In genomic region chr20:53874706-53875105, GRCh38 we compare ENCODE assay signal across 23 cellular contexts.
"Had no signal": no experiment of that assay in that cellular context is flagged by ENCODE, and none has a peak within 500 bp of the region (broad histone marks: within the 10 kb centered on the region; RNA-seq: fewer than 3 reads in every experiment).

No MANE protein-coding gene starts in this region.

- H3K9me3 Mint-ChIP-seq: activated naive CD8-positive, alpha-beta T cell treated with anti-CD3 and anti-CD28 coated beads, Interleukin-2, amount 10 ng/mL, durations not matched to agents 7 days and 5 days; activated T-cell treated with anti-CD3 and anti-CD28 coated beads, Interleukin-2, amount 50 U/mL, for 4 hours; activated T-helper 2 cell treated with anti-CD3 and anti-CD28 coated beads, Interferon-gamma antibody, Interleukin-2, Interleukin-4, amounts not matched to agents 10 μg/mL and 5 μg/mL and 100 μg/mL, durations not matched to agents 14 hours and 24 hours and 36 hours; naive B cell; neural progenitor cell; stimulated activated naive CD8-positive, alpha-beta T cell treated with anti-CD3 and anti-CD28 coated beads, Interleukin-15, Interleukin-2, amounts not matched to agents 100 ng/mL and 50 ng/mL, for 24 hours had no signal

- H3K4me2 ChIP-seq: hepatocyte, neural progenitor cell had no signal

- H3K79me2 ChIP-seq: hepatocyte had no signal

- H3K27me3 ChIP-seq: foreskin keratinocyte, hepatocyte, left lung, neural progenitor cell, thyroid gland, upper lobe of right lung had no signal

- H3K36me3 ChIP-seq: left lung, neural progenitor cell, prostate gland, thyroid gland, upper lobe of right lung had no signal

- H3K9ac ChIP-seq: neural progenitor cell had no signal

- ATAC-seq: activated CD8-positive, alpha-beta T cell treated with anti-CD3 and anti-CD28 coated beads, Interleukin-2, amount 10 ng/mL, durations not matched to agents 7 days and 5 days; activated T-cell treated with anti-CD3 and anti-CD28 coated beads, Interleukin-2, amount 50 U/mL, for 4 hours; foreskin keratinocyte; right cardiac atrium had no signal

- H3K27ac Mint-ChIP-seq: activated CD8-positive, alpha-beta T cell treated with anti-CD3 and anti-CD28 coated beads, Interleukin-2, amount 10 ng/mL, durations not matched to agents 7 days and 5 days; activated naive CD8-positive, alpha-beta T cell treated with anti-CD3 and anti-CD28 coated beads, Interleukin-2, amount 10 ng/mL, durations not matched to agents 7 days and 5 days; activated T-helper 2 cell treated with anti-CD3 and anti-CD28 coated beads, Interferon-gamma antibody, Interleukin-2, Interleukin-4, amounts not matched to agents 10 μg/mL and 5 μg/mL and 100 μg/mL, durations not matched to agents 14 hours and 24 hours and 36 hours; neural progenitor cell; stimulated activated naive CD8-positive, alpha-beta T cell treated with anti-CD3 and anti-CD28 coated beads, Interleukin-15, Interleukin-2, amounts not matched to agents 100 ng/mL and 50 ng/mL, for 24 hours had no signal

- H3K4me3 ChIP-seq: hepatocyte, lung, neural progenitor cell, prostate gland, thyroid gland, upper lobe of right lung had no signal

- H3K36me3 Mint-ChIP-seq: activated naive CD8-positive, alpha-beta T cell treated with anti-CD3 and anti-CD28 coated beads, Interleukin-2, amount 10 ng/mL, durations not matched to agents 7 days and 5 days; naive B cell; neural progenitor cell had no signal

- DNase-seq: activated CD4-positive, alpha-beta T cell treated with anti-CD3 and anti-CD28 coated beads for 1 hour; activated CD4-positive, alpha-beta T cell treated with anti-CD3 and anti-CD28 coated beads, Interleukin-2, amount 50 U/mL, for 1 hour; activated CD8-positive, alpha-beta T cell treated with anti-CD3 and anti-CD28 coated beads, Interleukin-2, amount 10 ng/mL, durations not matched to agents 7 days and 5 days; activated naive CD4-positive, alpha-beta T cell; activated naive CD8-positive, alpha-beta T cell treated with anti-CD3 and anti-CD28 coated beads, Interleukin-2, amount 10 ng/mL, durations not matched to agents 7 days and 5 days; activated T-cell treated with anti-CD3 and anti-CD28 coated beads, Interleukin-2, amount 50 U/mL, for 4 hours; foreskin keratinocyte; kidney glomerular epithelial cell; naive B cell; right cardiac atrium; stimulated activated CD4-positive, alpha-beta T cell treated with anti-CD3 and anti-CD28 coated beads, Interleukin-12 subunit alpha, Interleukin-12 subunit beta, amount 100 ng/mL, for 4 hours; stimulated activated CD4-positive, alpha-beta T cell treated with anti-CD3 and anti-CD28 coated beads, Interleukin-4, amount 100 ng/mL, for 4 hours; T-helper 1 cell; T-helper 9 cell; thyroid gland; upper lobe of right lung had no signal

- H3K27ac ChIP-seq: foreskin keratinocyte, hepatocyte, neural progenitor cell, prostate gland, thyroid gland, upper lobe of right lung had no signal

- H3K9me3 ChIP-seq: left lung, prostate gland, thyroid gland, upper lobe of right lung had no signal

- H2AFZ ChIP-seq: hepatocyte, neural progenitor cell had no signal

- H3K4me3 Mint-ChIP-seq: activated CD8-positive, alpha-beta T cell treated with anti-CD3 and anti-CD28 coated beads, Interleukin-2, amount 10 ng/mL, durations not matched to agents 7 days and 5 days; activated naive CD8-positive, alpha-beta T cell treated with anti-CD3 and anti-CD28 coated beads, Interleukin-2, amount 10 ng/mL, durations not matched to agents 7 days and 5 days; activated T-cell treated with anti-CD3 and anti-CD28 coated beads, Interleukin-2, amount 50 U/mL, for 4 hours; neural progenitor cell; stimulated activated naive CD8-positive, alpha-beta T cell treated with anti-CD3 and anti-CD28 coated beads, Interleukin-15, Interleukin-2, amounts not matched to agents 100 ng/mL and 50 ng/mL, for 24 hours had no signal

- H3K27me3 Mint-ChIP-seq: activated naive CD8-positive, alpha-beta T cell treated with anti-CD3 and anti-CD28 coated beads, Interleukin-2, amount 10 ng/mL, durations not matched to agents 7 days and 5 days; naive B cell; stimulated activated naive CD8-positive, alpha-beta T cell treated with anti-CD3 and anti-CD28 coated beads, Interleukin-15, Interleukin-2, amounts not matched to agents 100 ng/mL and 50 ng/mL, for 24 hours had no signal
